ENCODE assay signal across 29 cellular contexts in genomic region chr20:60422848-60423247, GRCh38.
"Had no signal": no experiment of that assay in that cellular context is flagged by ENCODE, and none has a peak within 500 bp of the region (broad histone marks: within the 10 kb centered on the region; RNA-seq: fewer than 3 reads in every experiment).

No MANE protein-coding gene starts in this region.

- H3K27me3 ChIP-seq: stomach, testis, thyroid gland, tibial artery, tibial nerve, transverse colon, upper lobe of left lung, upper lobe of right lung, uterus, vagina had no signal

- H3K27me3 Mint-ChIP-seq: stimulated activated memory B cell treated with anti-CD40 and anti-IgM and Interleukin-4, amounts not matched to agents 10 μg/mL and 1 μg/mL and 100 μg/mL, for 72 hours had no signal

- H3K4me3 Mint-ChIP-seq: stimulated activated effector memory CD8-positive, alpha-beta T cell treated with anti-CD3 and anti-CD28 coated beads, Interleukin-12 subunit alpha, Interleukin-12 subunit beta, amount 100 ng/mL, for 72 hours; stimulated activated memory B cell treated with anti-CD40 and anti-IgM and Interleukin-4, amounts not matched to agents 10 μg/mL and 1 μg/mL and 100 μg/mL, for 72 hours; stimulated activated naive B cell treated with anti-CD40 and anti-IgM and Interleukin-4, amounts not matched to agents 10 μg/mL and 1 μg/mL and 100 μg/mL, for 72 hours; stimulated activated naive CD8-positive, alpha-beta T cell treated with anti-CD3 and anti-CD28 coated beads, Interleukin-15, amount 100 ng/mL, for 72 hours; stimulated activated naive CD8-positive, alpha-beta T cell treated with anti-CD3 and anti-CD28 coated beads, Interleukin-15, Interleukin-2, amounts not matched to agents 100 ng/mL and 50 ng/mL, for 24 hours; type B pancreatic cell had no signal

- H3K4me1 Mint-ChIP-seq: stimulated activated effector memory CD8-positive, alpha-beta T cell treated with anti-CD3 and anti-CD28 coated beads, Interleukin-12 subunit alpha, Interleukin-12 subunit beta, amount 100 ng/mL, for 72 hours; stimulated activated memory B cell treated with anti-CD40 and anti-IgM and Interleukin-4, amounts not matched to agents 10 μg/mL and 1 μg/mL and 100 μg/mL, for 72 hours; stimulated activated naive B cell treated with anti-CD40 and anti-IgM and Interleukin-4, amounts not matched to agents 10 μg/mL and 1 μg/mL and 100 μg/mL, for 72 hours; stimulated activated naive CD8-positive, alpha-beta T cell treated with anti-CD3 and anti-CD28 coated beads, Interleukin-15, amount 100 ng/mL, for 72 hours had no signal

- H3K4me3 ChIP-seq: stomach, suprapubic skin, testis, thoracic aorta, thyroid gland, tibial artery, tibial nerve, transverse colon, upper lobe of left lung, upper lobe of right lung, uterus, vagina had no signal

- H3K36me3 Mint-ChIP-seq: stimulated activated effector memory CD8-positive, alpha-beta T cell treated with anti-CD3 and anti-CD28 coated beads, Interleukin-12 subunit alpha, Interleukin-12 subunit beta, amount 100 ng/mL, for 72 hours; stimulated activated memory B cell treated with anti-CD40 and anti-IgM and Interleukin-4, amounts not matched to agents 10 μg/mL and 1 μg/mL and 100 μg/mL, for 72 hours; stimulated activated naive B cell treated with anti-CD40 and anti-IgM and Interleukin-4, amounts not matched to agents 10 μg/mL and 1 μg/mL and 100 μg/mL, for 72 hours; type B pancreatic cell had no signal

- H3K9me3 ChIP-seq: stomach, suprapubic skin, testis, thoracic aorta, thyroid gland, tibial artery, tibial nerve, transverse colon, upper lobe of left lung, upper lobe of right lung, uterus, vagina had no signal

- H3K27ac ChIP-seq: stomach, suprapubic skin, testis, thoracic aorta, thyroid gland, tibial artery, tibial nerve, transverse colon, upper lobe of left lung, upper lobe of right lung, uterus, vagina had no signal

- H3K4me1 ChIP-seq: stomach, suprapubic skin, testis, tibial artery, tibial nerve, transverse colon, upper lobe of left lung, upper lobe of right lung, uterus, vagina had no signal

- H3K9me3 Mint-ChIP-seq: stimulated activated effector memory CD8-positive, alpha-beta T cell treated with anti-CD3 and anti-CD28 coated beads, Interleukin-12 subunit alpha, Interleukin-12 subunit beta, amount 100 ng/mL, for 72 hours; stimulated activated memory B cell treated with anti-CD40 and anti-IgM and Interleukin-4, amounts not matched to agents 10 μg/mL and 1 μg/mL and 100 μg/mL, for 72 hours; stimulated activated naive B cell treated with anti-CD40 and anti-IgM and Interleukin-4, amounts not matched to agents 10 μg/mL and 1 μg/mL and 100 μg/mL, for 72 hours; stimulated activated naive CD8-positive, alpha-beta T cell treated with anti-CD3 and anti-CD28 coated beads, Interleukin-15, amount 100 ng/mL, for 72 hours; stimulated activated naive CD8-positive, alpha-beta T cell treated with anti-CD3 and anti-CD28 coated beads, Interleukin-15, Interleukin-2, amounts not matched to agents 100 ng/mL and 50 ng/mL, for 24 hours; type B pancreatic cell had no signal

- ATAC-seq: stimulated activated effector memory CD8-positive, alpha-beta T cell treated with anti-CD3 and anti-CD28 coated beads, Interleukin-12 subunit alpha, Interleukin-12 subunit beta, amount 100 ng/mL, for 72 hours; stimulated activated naive B cell treated with anti-CD40 and anti-IgM and Interleukin-4, amounts not matched to agents 10 μg/mL and 1 μg/mL and 100 μg/mL, for 72 hours; stimulated activated naive CD8-positive, alpha-beta T cell treated with anti-CD3 and anti-CD28 coated beads, Interleukin-15, amount 100 ng/mL, for 72 hours; stimulated activated naive CD8-positive, alpha-beta T cell treated with anti-CD3 and anti-CD28 coated beads, Interleukin-15, Interleukin-2, amounts not matched to agents 100 U/mL and 50 U/mL, for 24 hours; upper lobe of right lung had no signal

- DNase-seq: stimulated activated CD4-positive, alpha-beta T cell treated with anti-CD3 and anti-CD28 coated beads, Interleukin-2, amount 100 ng/mL, for 48 hours; stimulated activated CD4-positive, alpha-beta T cell treated with anti-CD3 and anti-CD28 coated beads, Interleukin-4, amount 100 ng/mL, for 1 hour; stimulated activated CD4-positive, alpha-beta T cell treated with anti-CD3 and anti-CD28 coated beads, Interleukin-4, amount 100 ng/mL, for 24 hours; stimulated activated CD4-positive, alpha-beta T cell treated with anti-CD3 and anti-CD28 coated beads, Interleukin-4, amount 100 ng/mL, for 4 hours; stimulated activated CD8-positive, alpha-beta memory T cell treated with anti-CD3 and anti-CD28 coated beads, Interleukin-4, amount 100 ng/mL, for 48 hours; stimulated activated naive B cell treated with anti-CD40 and anti-IgM and Interleukin-4, amounts not matched to agents 10 μg/mL and 1 μg/mL and 100 μg/mL, for 72 hours; stimulated activated naive CD4-positive, alpha-beta T cell; stimulated activated naive CD4-positive, alpha-beta T cell treated with Interleukin-2 at 50 U/mL for 16 hours; stimulated activated naive CD8-positive, alpha-beta T cell treated with anti-CD3 and anti-CD28 coated beads, Interleukin-15, amount 100 ng/mL, for 72 hours; stimulated activated naive CD8-positive, alpha-beta T cell treated with anti-CD3 and anti-CD28 coated beads, Interleukin-15, Interleukin-2, amounts not matched to agents 100 U/mL and 50 U/mL, for 24 hours; stomach; substantia nigra; testis; thyroid gland; tibial artery; transverse colon; trophoblast cell; upper lobe of left lung; upper lobe of right lung; uterus had no signal

- H3K27ac Mint-ChIP-seq: stimulated activated effector memory CD8-positive, alpha-beta T cell treated with anti-CD3 and anti-CD28 coated beads, Interleukin-12 subunit alpha, Interleukin-12 subunit beta, amount 100 ng/mL, for 72 hours; stimulated activated memory B cell treated with anti-CD40 and anti-IgM and Interleukin-4, amounts not matched to agents 10 μg/mL and 1 μg/mL and 100 μg/mL, for 72 hours; stimulated activated naive B cell treated with anti-CD40 and anti-IgM and Interleukin-4, amounts not matched to agents 10 μg/mL and 1 μg/mL and 100 μg/mL, for 72 hours; stimulated activated naive CD8-positive, alpha-beta T cell treated with anti-CD3 and anti-CD28 coated beads, Interleukin-15, Interleukin-2, amounts not matched to agents 100 ng/mL and 50 ng/mL, for 24 hours; type B pancreatic cell had no signal

- H3K36me3 ChIP-seq: stomach, suprapubic skin, thoracic aorta, thyroid gland, tibial artery, tibial nerve, transverse colon, upper lobe of left lung, upper lobe of right lung, uterus, vagina had no signal

- FAIRE-seq: urothelium cell line had no signal
